Comparison of ENCODE assay signal across 1 cellular context in genomic region chr1:21508580-21509350, GRCh38.
A peak's percentile ranks its signal among the peaks of the same experiment; 100 is the strongest.
TF ChIP-seq lines count a peak whose summit lies in the region.

No MANE protein-coding gene starts in this region.

TF ChIP-seq in HEK293, 187 proteins besides CTCF, POLR2A, EP300 and RAD21 (continued from another document):
- TF ChIP-seq PRDM10 (tag by site-specific recombination; IDR thresholded peaks at IDR 0.05) (peak; percentile 41; the same call in 1 of the 2 replicates), ZNF544 (tag by site-specific recombination; IDR thresholded peaks at IDR 0.05) (no peak), KLF9 (tag by site-specific recombination; IDR thresholded peaks at IDR 0.05; ENCODE audit: low read depth) (no peak; the same call in 1 of the 2 replicates), BCL11A (tag by site-specific recombination; IDR thresholded peaks at IDR 0.05; ENCODE audit: low read depth) (no peak), ZBTB48 (tag by site-specific recombination; IDR thresholded peaks at IDR 0.05) (no peak), ZNF792 (tag by site-specific recombination; IDR thresholded peaks at IDR 0.05) (no peak), SALL2 (tag by site-specific recombination; IDR thresholded peaks at IDR 0.05; ENCODE audit: borderline replicate concordance) (no peak), ZNF626 (tag by site-specific recombination; IDR thresholded peaks at IDR 0.05) (no peak), ZNF555 (tag by site-specific recombination; conservative IDR thresholded peaks at IDR 0.05) (no peak), ZNF501 (tag by site-specific recombination; IDR thresholded peaks at IDR 0.05) (no peak), ZXDB (tag by site-specific recombination; IDR thresholded peaks at IDR 0.05) (no peak), ZEB2 (tag by site-specific recombination; IDR thresholded peaks at IDR 0.05) (0 out of 2 replicates have a peak, but pooled peaks have one; percentile 31), ZNF610 (tag by site-specific recombination; IDR thresholded peaks at IDR 0.05; ENCODE audit: borderline replicate concordance) (no peak), ZNF510 (tag by site-specific recombination; IDR thresholded peaks at IDR 0.05; ENCODE audit: insufficient replicate concordance) (no peak), SP7 (tag by site-specific recombination; IDR thresholded peaks at IDR 0.05) (no peak), HIC1 (tag by site-specific recombination; IDR thresholded peaks at IDR 0.05) (no peak), ZNF776 (tag by site-specific recombination; IDR thresholded peaks at IDR 0.05; ENCODE audit: borderline replicate concordance) (no peak), ZNF132 (tag by site-specific recombination; IDR thresholded peaks at IDR 0.05; ENCODE audit: borderline replicate concordance) (no peak), HOXC10 (CRISPR knock-in tag; IDR thresholded peaks at IDR 0.05) (no peak), ZNF670 (tag by site-specific recombination; IDR thresholded peaks at IDR 0.05; ENCODE audit: low read depth) (no peak), ZNF629 (tag by site-specific recombination; IDR thresholded peaks at IDR 0.05) (no peak), ZNF292 (tag by site-specific recombination; IDR thresholded peaks at IDR 0.05; ENCODE audit: borderline replicate concordance, low read depth) (no peak), GFI1B (tag by site-specific recombination; IDR thresholded peaks at IDR 0.05) (no peak), TSHZ1 (tag by site-specific recombination; IDR thresholded peaks at IDR 0.05; ENCODE audit: borderline replicate concordance) (no peak), SCRT1 (tag by site-specific recombination; IDR thresholded peaks at IDR 0.05; ENCODE audit: borderline replicate concordance) (no peak), ZNF560 (tag by site-specific recombination; IDR thresholded peaks at IDR 0.05; ENCODE audit: borderline replicate concordance) (no peak), HOXA7 (CRISPR knock-in tag; IDR thresholded peaks at IDR 0.05; ENCODE audit: borderline replicate concordance) (no peak), ZNF654 (tag by site-specific recombination; IDR thresholded peaks at IDR 0.05; ENCODE audit: low read depth) (0 out of 2 replicates have a peak, but pooled peaks have one; percentile 10), OVOL3 (tag by site-specific recombination; IDR thresholded peaks at IDR 0.05) (no peak), ZNF747 (tag by site-specific recombination; IDR thresholded peaks at IDR 0.05) (no peak), ZBTB49 (tag by site-specific recombination; IDR thresholded peaks at IDR 0.05; ENCODE audit: low read depth) (no peak), ZIC2 (tag by site-specific recombination; IDR thresholded peaks at IDR 0.05) (no peak), ZFHX2 (tag by site-specific recombination; conservative IDR thresholded peaks at IDR 0.05) (peak; percentile 53), ZNF777 (tag by site-specific recombination; IDR thresholded peaks at IDR 0.05; ENCODE audit: borderline replicate concordance) (peak; percentile 44; the same call in 1 of the 2 replicates), KLF8 (tag by site-specific recombination; IDR thresholded peaks at IDR 0.05) (no peak), ZNF830 (tag by site-specific recombination; IDR thresholded peaks at IDR 0.05; ENCODE audit: low read depth) (no peak), GLI4 (tag by site-specific recombination; IDR thresholded peaks at IDR 0.05) (no peak), KLF7 (tag by site-specific recombination; IDR thresholded peaks at IDR 0.05; ENCODE audit: borderline replicate concordance) (no peak), GLIS1 (tag by site-specific recombination; IDR thresholded peaks at IDR 0.05) (no peak)
- TF ChIP-seq, protein P1, sequence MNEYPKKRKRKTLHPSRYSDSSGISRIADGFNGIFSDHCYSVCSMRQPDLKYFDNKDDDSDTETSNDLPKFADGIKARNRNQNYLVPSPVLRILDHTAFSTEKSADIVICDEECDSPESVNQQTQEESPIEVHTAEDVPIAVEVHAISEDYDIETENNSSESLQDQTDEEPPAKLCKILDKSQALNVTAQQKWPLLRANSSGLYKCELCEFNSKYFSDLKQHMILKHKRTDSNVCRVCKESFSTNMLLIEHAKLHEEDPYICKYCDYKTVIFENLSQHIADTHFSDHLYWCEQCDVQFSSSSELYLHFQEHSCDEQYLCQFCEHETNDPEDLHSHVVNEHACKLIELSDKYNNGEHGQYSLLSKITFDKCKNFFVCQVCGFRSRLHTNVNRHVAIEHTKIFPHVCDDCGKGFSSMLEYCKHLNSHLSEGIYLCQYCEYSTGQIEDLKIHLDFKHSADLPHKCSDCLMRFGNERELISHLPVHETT (tag by site-specific recombination; IDR thresholded peaks at IDR 0.05), result no peak
- TF ChIP-seq, protein P2, sequence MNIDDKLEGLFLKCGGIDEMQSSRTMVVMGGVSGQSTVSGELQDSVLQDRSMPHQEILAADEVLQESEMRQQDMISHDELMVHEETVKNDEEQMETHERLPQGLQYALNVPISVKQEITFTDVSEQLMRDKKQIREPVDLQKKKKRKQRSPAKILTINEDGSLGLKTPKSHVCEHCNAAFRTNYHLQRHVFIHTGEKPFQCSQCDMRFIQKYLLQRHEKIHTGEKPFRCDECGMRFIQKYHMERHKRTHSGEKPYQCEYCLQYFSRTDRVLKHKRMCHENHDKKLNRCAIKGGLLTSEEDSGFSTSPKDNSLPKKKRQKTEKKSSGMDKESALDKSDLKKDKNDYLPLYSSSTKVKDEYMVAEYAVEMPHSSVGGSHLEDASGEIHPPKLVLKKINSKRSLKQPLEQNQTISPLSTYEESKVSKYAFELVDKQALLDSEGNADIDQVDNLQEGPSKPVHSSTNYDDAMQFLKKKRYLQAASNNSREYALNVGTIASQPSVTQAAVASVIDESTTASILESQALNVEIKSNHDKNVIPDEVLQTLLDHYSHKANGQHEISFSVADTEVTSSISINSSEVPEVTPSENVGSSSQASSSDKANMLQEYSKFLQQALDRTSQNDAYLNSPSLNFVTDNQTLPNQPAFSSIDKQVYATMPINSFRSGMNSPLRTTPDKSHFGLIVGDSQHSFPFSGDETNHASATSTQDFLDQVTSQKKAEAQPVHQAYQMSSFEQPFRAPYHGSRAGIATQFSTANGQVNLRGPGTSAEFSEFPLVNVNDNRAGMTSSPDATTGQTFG (tag by site-specific recombination; IDR thresholded peaks at IDR 0.05; ENCODE audit: borderline replicate concordance), result no peak
- TF ChIP-seq, protein P3, sequence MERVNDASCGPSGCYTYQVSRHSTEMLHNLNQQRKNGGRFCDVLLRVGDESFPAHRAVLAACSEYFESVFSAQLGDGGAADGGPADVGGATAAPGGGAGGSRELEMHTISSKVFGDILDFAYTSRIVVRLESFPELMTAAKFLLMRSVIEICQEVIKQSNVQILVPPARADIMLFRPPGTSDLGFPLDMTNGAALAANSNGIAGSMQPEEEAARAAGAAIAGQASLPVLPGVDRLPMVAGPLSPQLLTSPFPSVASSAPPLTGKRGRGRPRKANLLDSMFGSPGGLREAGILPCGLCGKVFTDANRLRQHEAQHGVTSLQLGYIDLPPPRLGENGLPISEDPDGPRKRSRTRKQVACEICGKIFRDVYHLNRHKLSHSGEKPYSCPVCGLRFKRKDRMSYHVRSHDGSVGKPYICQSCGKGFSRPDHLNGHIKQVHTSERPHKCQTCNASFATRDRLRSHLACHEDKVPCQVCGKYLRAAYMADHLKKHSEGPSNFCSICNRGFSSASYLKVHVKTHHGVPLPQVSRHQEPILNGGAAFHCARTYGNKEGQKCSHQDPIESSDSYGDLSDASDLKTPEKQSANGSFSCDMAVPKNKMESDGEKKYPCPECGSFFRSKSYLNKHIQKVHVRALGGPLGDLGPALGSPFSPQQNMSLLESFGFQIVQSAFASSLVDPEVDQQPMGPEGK (tag by site-specific recombination; IDR thresholded peaks at IDR 0.05), result peak; percentile 48; the same call in 1 of the 2 replicates
- TF ChIP-seq, protein P4, sequence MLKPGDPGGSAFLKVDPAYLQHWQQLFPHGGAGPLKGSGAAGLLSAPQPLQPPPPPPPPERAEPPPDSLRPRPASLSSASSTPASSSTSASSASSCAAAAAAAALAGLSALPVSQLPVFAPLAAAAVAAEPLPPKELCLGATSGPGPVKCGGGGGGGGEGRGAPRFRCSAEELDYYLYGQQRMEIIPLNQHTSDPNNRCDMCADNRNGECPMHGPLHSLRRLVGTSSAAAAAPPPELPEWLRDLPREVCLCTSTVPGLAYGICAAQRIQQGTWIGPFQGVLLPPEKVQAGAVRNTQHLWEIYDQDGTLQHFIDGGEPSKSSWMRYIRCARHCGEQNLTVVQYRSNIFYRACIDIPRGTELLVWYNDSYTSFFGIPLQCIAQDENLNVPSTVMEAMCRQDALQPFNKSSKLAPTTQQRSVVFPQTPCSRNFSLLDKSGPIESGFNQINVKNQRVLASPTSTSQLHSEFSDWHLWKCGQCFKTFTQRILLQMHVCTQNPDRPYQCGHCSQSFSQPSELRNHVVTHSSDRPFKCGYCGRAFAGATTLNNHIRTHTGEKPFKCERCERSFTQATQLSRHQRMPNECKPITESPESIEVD (tag by site-specific recombination; IDR thresholded peaks at IDR 0.05), result no peak
